ENCODE assay signal across 19 cellular contexts in genomic region chr7:131961281-131961680, GRCh38.
A peak's percentile ranks its signal among the peaks of the same experiment; 100 is the strongest.
DNase-seq lines count a peak whose midpoint lies in the region; ATAC-seq and TF ChIP-seq lines count a peak whose summit lies in the region.
"Had no signal": no experiment of that assay in that cellular context is flagged by ENCODE, and none has a peak within 500 bp of the region (broad histone marks: within the 10 kb centered on the region; RNA-seq: fewer than 3 reads in every experiment).

No MANE protein-coding gene starts in this region.

- H3K9me3 Mint-ChIP-seq in brain: peaks cover 0 to 22% (median 2%) of the 10 kb centered on the region in 5 experiments

- H3K27ac Mint-ChIP-seq in brain: peak overlapping the region in 4 of 5 experiments; percentile 10 to 73 (median 54)
- H3K27ac Mint-ChIP-seq: IgD-negative memory B cell, T-cell had no signal

- H3K36me3 Mint-ChIP-seq in brain: no peaks in the 10 kb centered on the region
- H3K36me3 Mint-ChIP-seq: IgD-negative memory B cell, T-cell had no signal

- H3K27me3 Mint-ChIP-seq in brain: peaks cover 10% of the 10 kb centered on the region

- no peak for TF ChIP-seq CTCF in brain (conservative IDR thresholded peaks at IDR 0.05)
- no peak for TF ChIP-seq CTCF in RWPE1 (conservative IDR thresholded peaks at IDR 0.05; ENCODE audit: low read depth)

- no peak overlapping the region for H3K27ac ChIP-seq in RWPE1
- H3K27ac ChIP-seq: HL-60, SK-N-MC had no signal

- no peak overlapping the region for H3K4me3 Mint-ChIP-seq in brain
- H3K4me3 Mint-ChIP-seq: IgD-negative memory B cell, T-cell had no signal

- POLR2A ChIA-PET in RWPE1 (lab: Yijun Ruan, JAX; ENCODE audit: low non-redundant PET): no interaction called here

- CTCF ChIA-PET in RWPE1 (lab: Yijun Ruan, JAX): no interaction called here

- ATAC-seq in GM18909 (IDR thresholded peaks at IDR 0.05; ENCODE audit: poor library complexity, unreplicated experiment) (no peak), HG03571 (IDR thresholded peaks at IDR 0.05; ENCODE audit: unreplicated experiment) (no peak)
- ATAC-seq: T-cell had no signal

- peaks cover 23% of the 10 kb centered on the region for H3K4me1 Mint-ChIP-seq in brain
- H3K4me1 Mint-ChIP-seq: IgD-negative memory B cell, T-cell had no signal

- peak; percentile 26 for DNase-seq in NCI-H2171 treated with DMSO at 0.1 percent for 48 hours (lab: John Stamatoyannopoulos, UW)
- no peak for DNase-seq in NCI-H2171 (lab: John Stamatoyannopoulos, UW)
- DNase-seq in NCI-H2029 treated with DMSO at 0.1 percent for 48 hours (lab: John Stamatoyannopoulos, UW): peak; percentile 9
- DNase-seq in NCI-H748 treated with DMSO at 0.1 percent for 48 hours (lab: John Stamatoyannopoulos, UW): peak; percentile 20
- no peak for DNase-seq in RWPE1 (ENCODE audit: low spot score)
- DNase-seq: C1 segment of cervical spinal cord, DMS 273 treated with DMSO at 0.1 percent for 48 hours, Kasumi-1, MM.1S, NCI-H1436 treated with DMSO at 0.1 percent for 48 hours, NCI-H526 treated with DMSO at 0.1 percent for 48 hours, T-cell, T-helper 9 cell had no signal

Comparison
In these comparisons a context has a peak if more than half of its experiments do, and no peak if none do; other contexts are left out.
1. DNase-seq: peak in NCI-H2171 treated with DMSO at 0.1 percent for 48 hours (single experiment), NCI-H2029 treated with DMSO at 0.1 percent for 48 hours (single experiment) and NCI-H748 treated with DMSO at 0.1 percent for 48 hours (single experiment); none in NCI-H2171 (single experiment) and RWPE1 (single experiment).